In the genomic region with DNA sequence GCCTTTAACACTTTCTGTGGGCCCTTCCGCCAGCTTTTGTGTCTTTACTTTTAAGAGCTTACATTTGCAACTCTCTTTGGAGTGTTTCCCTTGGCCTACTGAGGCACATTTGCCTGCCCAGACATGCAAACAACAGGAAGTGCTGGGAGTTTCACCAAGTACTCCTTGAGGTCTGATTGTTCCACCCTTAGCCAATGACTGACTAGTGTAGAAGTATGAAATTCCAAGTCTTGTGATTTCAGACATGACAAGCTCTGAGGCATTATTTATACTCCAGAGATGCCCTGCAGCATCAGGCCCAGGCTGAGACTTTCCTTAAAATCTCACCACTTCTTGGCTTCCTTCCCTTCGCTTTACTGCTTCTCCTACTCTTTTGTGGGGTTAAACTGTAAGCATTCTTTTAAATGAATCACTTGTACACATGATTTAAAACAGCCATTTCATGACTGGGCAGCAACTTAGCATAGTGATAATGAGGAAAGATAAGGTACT, we compare ENCODE assay signal across 1 cellular context.
TF ChIP-seq lines count a peak whose summit lies in the region.

No MANE protein-coding gene starts in this region.

TF ChIP-seq in WTC11, 78 proteins besides CTCF, POLR2A, EP300 and RAD21 (continued from another document):
- TF ChIP-seq, protein P1, sequence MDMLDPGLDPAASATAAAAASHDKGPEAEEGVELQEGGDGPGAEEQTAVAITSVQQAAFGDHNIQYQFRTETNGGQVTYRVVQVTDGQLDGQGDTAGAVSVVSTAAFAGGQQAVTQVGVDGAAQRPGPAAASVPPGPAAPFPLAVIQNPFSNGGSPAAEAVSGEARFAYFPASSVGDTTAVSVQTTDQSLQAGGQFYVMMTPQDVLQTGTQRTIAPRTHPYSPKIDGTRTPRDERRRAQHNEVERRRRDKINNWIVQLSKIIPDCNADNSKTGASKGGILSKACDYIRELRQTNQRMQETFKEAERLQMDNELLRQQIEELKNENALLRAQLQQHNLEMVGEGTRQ (CRISPR knock-in tag; IDR thresholded peaks at IDR 0.05) = no peak
- no peak for TF ChIP-seq ZNF671 (CRISPR knock-in tag; IDR thresholded peaks at IDR 0.05)
- TF ChIP-seq, protein P2, sequence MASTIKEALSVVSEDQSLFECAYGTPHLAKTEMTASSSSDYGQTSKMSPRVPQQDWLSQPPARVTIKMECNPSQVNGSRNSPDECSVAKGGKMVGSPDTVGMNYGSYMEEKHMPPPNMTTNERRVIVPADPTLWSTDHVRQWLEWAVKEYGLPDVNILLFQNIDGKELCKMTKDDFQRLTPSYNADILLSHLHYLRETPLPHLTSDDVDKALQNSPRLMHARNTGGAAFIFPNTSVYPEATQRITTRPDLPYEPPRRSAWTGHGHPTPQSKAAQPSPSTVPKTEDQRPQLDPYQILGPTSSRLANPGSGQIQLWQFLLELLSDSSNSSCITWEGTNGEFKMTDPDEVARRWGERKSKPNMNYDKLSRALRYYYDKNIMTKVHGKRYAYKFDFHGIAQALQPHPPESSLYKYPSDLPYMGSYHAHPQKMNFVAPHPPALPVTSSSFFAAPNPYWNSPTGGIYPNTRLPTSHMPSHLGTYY (CRISPR knock-in tag; IDR thresholded peaks at IDR 0.05) = no peak
- TF ChIP-seq SOX15 (CRISPR knock-in tag; IDR thresholded peaks at IDR 0.05) = no peak
- TF ChIP-seq, protein P3, sequence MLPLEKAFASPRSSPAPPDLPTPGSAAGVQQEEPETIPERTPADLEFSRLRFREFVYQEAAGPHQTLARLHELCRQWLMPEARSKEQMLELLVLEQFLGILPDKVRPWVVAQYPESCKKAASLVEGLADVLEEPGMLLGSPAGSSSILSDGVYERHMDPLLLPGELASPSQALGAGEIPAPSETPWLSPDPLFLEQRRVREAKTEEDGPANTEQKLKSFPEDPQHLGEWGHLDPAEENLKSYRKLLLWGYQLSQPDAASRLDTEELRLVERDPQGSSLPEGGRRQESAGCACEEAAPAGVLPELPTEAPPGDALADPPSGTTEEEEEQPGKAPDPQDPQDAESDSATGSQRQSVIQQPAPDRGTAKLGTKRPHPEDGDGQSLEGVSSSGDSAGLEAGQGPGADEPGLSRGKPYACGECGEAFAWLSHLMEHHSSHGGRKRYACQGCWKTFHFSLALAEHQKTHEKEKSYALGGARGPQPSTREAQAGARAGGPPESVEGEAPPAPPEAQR (CRISPR knock-in tag; IDR thresholded peaks at IDR 0.05) = no peak
- TF ChIP-seq, protein P4, sequence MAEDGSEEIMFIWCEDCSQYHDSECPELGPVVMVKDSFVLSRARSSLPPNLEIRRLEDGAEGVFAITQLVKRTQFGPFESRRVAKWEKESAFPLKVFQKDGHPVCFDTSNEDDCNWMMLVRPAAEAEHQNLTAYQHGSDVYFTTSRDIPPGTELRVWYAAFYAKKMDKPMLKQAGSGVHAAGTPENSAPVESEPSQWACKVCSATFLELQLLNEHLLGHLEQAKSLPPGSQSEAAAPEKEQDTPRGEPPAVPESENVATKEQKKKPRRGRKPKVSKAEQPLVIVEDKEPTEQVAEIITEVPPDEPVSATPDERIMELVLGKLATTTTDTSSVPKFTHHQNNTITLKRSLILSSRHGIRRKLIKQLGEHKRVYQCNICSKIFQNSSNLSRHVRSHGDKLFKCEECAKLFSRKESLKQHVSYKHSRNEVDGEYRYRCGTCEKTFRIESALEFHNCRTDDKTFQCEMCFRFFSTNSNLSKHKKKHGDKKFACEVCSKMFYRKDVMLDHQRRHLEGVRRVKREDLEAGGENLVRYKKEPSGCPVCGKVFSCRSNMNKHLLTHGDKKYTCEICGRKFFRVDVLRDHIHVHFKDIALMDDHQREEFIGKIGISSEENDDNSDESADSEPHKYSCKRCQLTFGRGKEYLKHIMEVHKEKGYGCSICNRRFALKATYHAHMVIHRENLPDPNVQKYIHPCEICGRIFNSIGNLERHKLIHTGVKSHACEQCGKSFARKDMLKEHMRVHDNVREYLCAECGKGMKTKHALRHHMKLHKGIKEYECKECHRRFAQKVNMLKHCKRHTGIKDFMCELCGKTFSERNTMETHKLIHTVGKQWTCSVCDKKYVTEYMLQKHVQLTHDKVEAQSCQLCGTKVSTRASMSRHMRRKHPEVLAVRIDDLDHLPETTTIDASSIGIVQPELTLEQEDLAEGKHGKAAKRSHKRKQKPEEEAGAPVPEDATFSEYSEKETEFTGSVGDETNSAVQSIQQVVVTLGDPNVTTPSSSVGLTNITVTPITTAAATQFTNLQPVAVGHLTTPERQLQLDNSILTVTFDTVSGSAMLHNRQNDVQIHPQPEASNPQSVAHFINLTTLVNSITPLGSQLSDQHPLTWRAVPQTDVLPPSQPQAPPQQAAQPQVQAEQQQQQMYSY (CRISPR knock-in tag; IDR thresholded peaks at IDR 0.05) = no peak
- TF ChIP-seq, protein P5, sequence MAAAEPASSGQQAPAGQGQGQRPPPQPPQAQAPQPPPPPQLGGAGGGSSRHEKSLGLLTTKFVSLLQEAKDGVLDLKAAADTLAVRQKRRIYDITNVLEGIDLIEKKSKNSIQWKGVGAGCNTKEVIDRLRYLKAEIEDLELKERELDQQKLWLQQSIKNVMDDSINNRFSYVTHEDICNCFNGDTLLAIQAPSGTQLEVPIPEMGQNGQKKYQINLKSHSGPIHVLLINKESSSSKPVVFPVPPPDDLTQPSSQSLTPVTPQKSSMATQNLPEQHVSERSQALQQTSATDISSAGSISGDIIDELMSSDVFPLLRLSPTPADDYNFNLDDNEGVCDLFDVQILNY (CRISPR knock-in tag; IDR thresholded peaks at IDR 0.05) = no peak
- TF ChIP-seq, protein P6, sequence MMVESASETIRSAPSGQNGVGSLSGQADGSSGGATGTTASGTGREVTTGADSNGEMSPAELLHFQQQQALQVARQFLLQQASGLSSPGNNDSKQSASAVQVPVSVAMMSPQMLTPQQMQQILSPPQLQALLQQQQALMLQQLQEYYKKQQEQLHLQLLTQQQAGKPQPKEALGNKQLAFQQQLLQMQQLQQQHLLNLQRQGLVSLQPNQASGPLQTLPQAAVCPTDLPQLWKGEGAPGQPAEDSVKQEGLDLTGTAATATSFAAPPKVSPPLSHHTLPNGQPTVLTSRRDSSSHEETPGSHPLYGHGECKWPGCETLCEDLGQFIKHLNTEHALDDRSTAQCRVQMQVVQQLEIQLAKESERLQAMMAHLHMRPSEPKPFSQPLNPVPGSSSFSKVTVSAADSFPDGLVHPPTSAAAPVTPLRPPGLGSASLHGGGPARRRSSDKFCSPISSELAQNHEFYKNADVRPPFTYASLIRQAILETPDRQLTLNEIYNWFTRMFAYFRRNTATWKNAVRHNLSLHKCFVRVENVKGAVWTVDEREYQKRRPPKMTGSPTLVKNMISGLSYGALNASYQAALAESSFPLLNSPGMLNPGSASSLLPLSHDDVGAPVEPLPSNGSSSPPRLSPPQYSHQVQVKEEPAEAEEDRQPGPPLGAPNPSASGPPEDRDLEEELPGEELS (CRISPR knock-in tag; IDR thresholded peaks at IDR 0.05) = no peak
- TF ChIP-seq, protein P7, sequence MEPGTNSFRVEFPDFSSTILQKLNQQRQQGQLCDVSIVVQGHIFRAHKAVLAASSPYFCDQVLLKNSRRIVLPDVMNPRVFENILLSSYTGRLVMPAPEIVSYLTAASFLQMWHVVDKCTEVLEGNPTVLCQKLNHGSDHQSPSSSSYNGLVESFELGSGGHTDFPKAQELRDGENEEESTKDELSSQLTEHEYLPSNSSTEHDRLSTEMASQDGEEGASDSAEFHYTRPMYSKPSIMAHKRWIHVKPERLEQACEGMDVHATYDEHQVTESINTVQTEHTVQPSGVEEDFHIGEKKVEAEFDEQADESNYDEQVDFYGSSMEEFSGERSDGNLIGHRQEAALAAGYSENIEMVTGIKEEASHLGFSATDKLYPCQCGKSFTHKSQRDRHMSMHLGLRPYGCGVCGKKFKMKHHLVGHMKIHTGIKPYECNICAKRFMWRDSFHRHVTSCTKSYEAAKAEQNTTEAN (CRISPR knock-in tag; IDR thresholded peaks at IDR 0.05) = no peak
- TF ChIP-seq, protein P8, sequence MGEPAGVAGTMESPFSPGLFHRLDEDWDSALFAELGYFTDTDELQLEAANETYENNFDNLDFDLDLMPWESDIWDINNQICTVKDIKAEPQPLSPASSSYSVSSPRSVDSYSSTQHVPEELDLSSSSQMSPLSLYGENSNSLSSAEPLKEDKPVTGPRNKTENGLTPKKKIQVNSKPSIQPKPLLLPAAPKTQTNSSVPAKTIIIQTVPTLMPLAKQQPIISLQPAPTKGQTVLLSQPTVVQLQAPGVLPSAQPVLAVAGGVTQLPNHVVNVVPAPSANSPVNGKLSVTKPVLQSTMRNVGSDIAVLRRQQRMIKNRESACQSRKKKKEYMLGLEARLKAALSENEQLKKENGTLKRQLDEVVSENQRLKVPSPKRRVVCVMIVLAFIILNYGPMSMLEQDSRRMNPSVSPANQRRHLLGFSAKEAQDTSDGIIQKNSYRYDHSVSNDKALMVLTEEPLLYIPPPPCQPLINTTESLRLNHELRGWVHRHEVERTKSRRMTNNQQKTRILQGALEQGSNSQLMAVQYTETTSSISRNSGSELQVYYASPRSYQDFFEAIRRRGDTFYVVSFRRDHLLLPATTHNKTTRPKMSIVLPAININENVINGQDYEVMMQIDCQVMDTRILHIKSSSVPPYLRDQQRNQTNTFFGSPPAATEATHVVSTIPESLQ (CRISPR knock-in tag; IDR thresholded peaks at IDR 0.05) = no peak
- TF ChIP-seq ZNF121 (CRISPR knock-in tag; IDR thresholded peaks at IDR 0.05) = no peak
- TF ChIP-seq IRF2 (CRISPR knock-in tag; IDR thresholded peaks at IDR 0.05; ENCODE audit: borderline replicate concordance, low read depth) = no peak
- no peak; the same call in 1 of the 2 replicates for TF ChIP-seq SP1 (CRISPR knock-in tag; conservative IDR thresholded peaks at IDR 0.05)
- TF ChIP-seq ZNF423 (CRISPR knock-in tag; IDR thresholded peaks at IDR 0.05) = no peak
- no peak for TF ChIP-seq ESRRA (CRISPR knock-in tag; IDR thresholded peaks at IDR 0.05; ENCODE audit: borderline replicate concordance)
- TF ChIP-seq, protein P9, sequence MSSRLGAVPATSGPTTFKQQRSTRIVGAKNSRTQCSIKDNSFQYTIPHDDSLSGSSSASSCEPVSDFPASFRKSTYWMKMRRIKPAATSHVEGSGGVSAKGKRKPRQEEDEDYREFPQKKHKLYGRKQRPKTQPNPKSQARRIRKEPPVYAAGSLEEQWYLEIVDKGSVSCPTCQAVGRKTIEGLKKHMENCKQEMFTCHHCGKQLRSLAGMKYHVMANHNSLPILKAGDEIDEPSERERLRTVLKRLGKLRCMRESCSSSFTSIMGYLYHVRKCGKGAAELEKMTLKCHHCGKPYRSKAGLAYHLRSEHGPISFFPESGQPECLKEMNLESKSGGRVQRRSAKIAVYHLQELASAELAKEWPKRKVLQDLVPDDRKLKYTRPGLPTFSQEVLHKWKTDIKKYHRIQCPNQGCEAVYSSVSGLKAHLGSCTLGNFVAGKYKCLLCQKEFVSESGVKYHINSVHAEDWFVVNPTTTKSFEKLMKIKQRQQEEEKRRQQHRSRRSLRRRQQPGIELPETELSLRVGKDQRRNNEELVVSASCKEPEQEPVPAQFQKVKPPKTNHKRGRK (CRISPR knock-in tag; IDR thresholded peaks at IDR 0.05; ENCODE audit: borderline replicate concordance) = no peak
- TF ChIP-seq, protein P10, sequence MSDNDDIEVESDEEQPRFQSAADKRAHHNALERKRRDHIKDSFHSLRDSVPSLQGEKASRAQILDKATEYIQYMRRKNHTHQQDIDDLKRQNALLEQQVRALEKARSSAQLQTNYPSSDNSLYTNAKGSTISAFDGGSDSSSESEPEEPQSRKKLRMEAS (CRISPR knock-in tag; IDR thresholded peaks at IDR 0.05) = no peak
- TF ChIP-seq, protein P11, sequence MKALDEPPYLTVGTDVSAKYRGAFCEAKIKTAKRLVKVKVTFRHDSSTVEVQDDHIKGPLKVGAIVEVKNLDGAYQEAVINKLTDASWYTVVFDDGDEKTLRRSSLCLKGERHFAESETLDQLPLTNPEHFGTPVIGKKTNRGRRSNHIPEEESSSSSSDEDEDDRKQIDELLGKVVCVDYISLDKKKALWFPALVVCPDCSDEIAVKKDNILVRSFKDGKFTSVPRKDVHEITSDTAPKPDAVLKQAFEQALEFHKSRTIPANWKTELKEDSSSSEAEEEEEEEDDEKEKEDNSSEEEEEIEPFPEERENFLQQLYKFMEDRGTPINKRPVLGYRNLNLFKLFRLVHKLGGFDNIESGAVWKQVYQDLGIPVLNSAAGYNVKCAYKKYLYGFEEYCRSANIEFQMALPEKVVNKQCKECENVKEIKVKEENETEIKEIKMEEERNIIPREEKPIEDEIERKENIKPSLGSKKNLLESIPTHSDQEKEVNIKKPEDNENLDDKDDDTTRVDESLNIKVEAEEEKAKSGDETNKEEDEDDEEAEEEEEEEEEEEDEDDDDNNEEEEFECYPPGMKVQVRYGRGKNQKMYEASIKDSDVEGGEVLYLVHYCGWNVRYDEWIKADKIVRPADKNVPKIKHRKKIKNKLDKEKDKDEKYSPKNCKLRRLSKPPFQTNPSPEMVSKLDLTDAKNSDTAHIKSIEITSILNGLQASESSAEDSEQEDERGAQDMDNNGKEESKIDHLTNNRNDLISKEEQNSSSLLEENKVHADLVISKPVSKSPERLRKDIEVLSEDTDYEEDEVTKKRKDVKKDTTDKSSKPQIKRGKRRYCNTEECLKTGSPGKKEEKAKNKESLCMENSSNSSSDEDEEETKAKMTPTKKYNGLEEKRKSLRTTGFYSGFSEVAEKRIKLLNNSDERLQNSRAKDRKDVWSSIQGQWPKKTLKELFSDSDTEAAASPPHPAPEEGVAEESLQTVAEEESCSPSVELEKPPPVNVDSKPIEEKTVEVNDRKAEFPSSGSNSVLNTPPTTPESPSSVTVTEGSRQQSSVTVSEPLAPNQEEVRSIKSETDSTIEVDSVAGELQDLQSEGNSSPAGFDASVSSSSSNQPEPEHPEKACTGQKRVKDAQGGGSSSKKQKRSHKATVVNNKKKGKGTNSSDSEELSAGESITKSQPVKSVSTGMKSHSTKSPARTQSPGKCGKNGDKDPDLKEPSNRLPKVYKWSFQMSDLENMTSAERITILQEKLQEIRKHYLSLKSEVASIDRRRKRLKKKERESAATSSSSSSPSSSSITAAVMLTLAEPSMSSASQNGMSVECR (CRISPR knock-in tag; IDR thresholded peaks at IDR 0.05; ENCODE audit: borderline replicate concordance) = no peak
